In the genomic region with DNA sequence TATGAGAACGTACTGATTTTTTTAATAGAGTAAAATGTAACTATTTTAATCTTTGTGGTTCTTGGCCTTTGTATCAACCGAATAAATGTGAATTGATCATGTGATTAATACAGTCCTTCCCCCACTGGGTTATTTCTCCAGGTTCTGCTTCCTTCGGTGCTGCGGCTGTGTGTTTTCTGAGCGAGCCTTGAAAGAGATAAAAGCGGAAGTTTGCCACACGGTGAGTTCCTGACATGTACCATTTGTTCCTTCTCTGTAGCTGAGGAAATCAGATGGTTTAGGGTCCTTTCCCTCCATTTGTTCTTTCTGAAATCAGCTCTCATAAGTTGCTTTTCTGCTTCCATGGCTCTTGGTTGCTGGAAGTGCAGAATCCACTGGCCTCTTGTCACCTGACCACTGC, we compare ENCODE assay signal across 17 cellular contexts. TPM values are rescaled to one million over a fixed set of nuclear protein-coding genes. Genes with fewer than 3 reads are reported as not detected.
A peak's percentile ranks its signal among the peaks of the same experiment; 100 is the strongest.
DNase-seq lines count a peak whose midpoint lies in the region; ATAC-seq and TF ChIP-seq lines count a peak whose summit lies in the region.
"Had no signal": no experiment of that assay in that cellular context is flagged by ENCODE, and none has a peak within 500 bp of the region (broad histone marks: within the 10 kb centered on the region; RNA-seq: fewer than 3 reads in every experiment).

No MANE protein-coding gene starts in this region.

- intact Hi-C loops in CD4-positive, alpha-beta memory T cell (cut with micrococcal nuclease) = no loop called here
- intact Hi-C loops in posterior vena cava (cut with DNase I) = loop anchor here in 1 of 2 donors (5.0 kb wide), 1 partner anchor 602 kb away; no protein-coding TSS in a partner anchor

- no peaks in the 10 kb centered on the region for H3K27me3 Mint-ChIP-seq in CD4-positive, alpha-beta memory T cell
- H3K27me3 Mint-ChIP-seq in T-cell = no peaks in the 10 kb centered on the region

- no peaks in the 10 kb centered on the region for H3K9me3 ChIP-seq in CD4-positive, alpha-beta memory T cell (ENCODE audit: control insufficient read depth in 1 of 2, low read length in 2 of 2)
- H3K9me3 ChIP-seq in gastroesophageal sphincter = no peaks in the 10 kb centered on the region
- H3K9me3 ChIP-seq: gastrocnemius medialis had no signal

- peak overlapping the region in 1 of 2 donors; percentile 6 for H3K4me3 ChIP-seq in CD4-positive, alpha-beta memory T cell (ENCODE audit: low read length in 2 of 2)
- no peak overlapping the region for H3K4me3 ChIP-seq in gastroesophageal sphincter
- H3K4me3 ChIP-seq: gastrocnemius medialis had no signal

- H3K4me1 Mint-ChIP-seq in CD4-positive, alpha-beta memory T cell = peaks cover 22 to 46% (median 33%) of the 10 kb centered on the region in 4 donors
- H3K4me1 Mint-ChIP-seq in T-cell = peaks cover 41 to 60% (median 46%) of the 10 kb centered on the region in 3 donors
- H3K4me1 Mint-ChIP-seq: endodermal cell had no signal

- peaks cover 48% of the 10 kb centered on the region for H3K36me3 ChIP-seq in CD4-positive, alpha-beta memory T cell (ENCODE audit: insufficient read depth, low read length)
- H3K36me3 ChIP-seq in gastroesophageal sphincter = peaks cover 0 to 99% of the 10 kb centered on the region in 2 donors

- WGBS in gastroesophageal sphincter (ENCODE audit: low coverage in 1 of 2), 2 donors = 57 to 62% methylated on average over 2 to 7 of the region's 7 CpGs

- TF ChIP-seq EP300 in gastroesophageal sphincter (IDR thresholded peaks at IDR 0.05) = no peak

- peak overlapping the region; percentile 32 to 78 (median 69) for H3K4me3 Mint-ChIP-seq in CD4-positive, alpha-beta memory T cell
- H3K4me3 Mint-ChIP-seq in T-cell = peak overlapping the region; percentile 63 to 78 (median 67)
- H3K4me3 Mint-ChIP-seq: endodermal cell had no signal

- TF ChIP-seq CTCF in gastroesophageal sphincter (IDR thresholded peaks at IDR 0.05) = no peak

- H3K27ac ChIP-seq in CD4-positive, alpha-beta memory T cell (ENCODE audit: low read depth, low read length) = peak overlapping the region; percentile 10
- no peak overlapping the region for H3K27ac ChIP-seq in gastroesophageal sphincter
- H3K27ac ChIP-seq: gastrocnemius medialis had no signal

- no peak for TF ChIP-seq POLR2A in gastroesophageal sphincter (IDR thresholded peaks at IDR 0.05)

- no peaks in the 10 kb centered on the region for H3K27me3 ChIP-seq in CD4-positive, alpha-beta memory T cell (ENCODE audit: insufficient read depth, low read length)
- H3K27me3 ChIP-seq in gastroesophageal sphincter = no peaks in the 10 kb centered on the region
- H3K27me3 ChIP-seq: gastrocnemius medialis had no signal

- H3K36me3 Mint-ChIP-seq in CD4-positive, alpha-beta memory T cell = peaks cover 71 to 89% of the 10 kb centered on the region in 2 donors
- peaks cover 75% of the 10 kb centered on the region for H3K36me3 Mint-ChIP-seq in T-cell

- H3K4me1 ChIP-seq in CD4-positive, alpha-beta memory T cell (ENCODE audit: insufficient read depth, low read length) = peaks cover 17% of the 10 kb centered on the region
- H3K4me1 ChIP-seq in gastroesophageal sphincter = no peaks in the 10 kb centered on the region
- H3K4me1 ChIP-seq: gastrocnemius medialis had no signal

- ATAC-seq in T-cell (replicated peaks in 1 of 4) (peak in 3 of 4 experiments; percentile 66 to 84 (median 69)), gastroesophageal sphincter (no peak)
- ATAC-seq: activated CD4-positive, CD25-positive, alpha-beta regulatory T cell treated with anti-CD3 and anti-CD28 coated beads, Interleukin-2, amount 50 U/mL, for 24 hours; gastrocnemius medialis had no signal

- DNase-seq in AML-193 (lab: John Stamatoyannopoulos, UW) = peak; percentile 26 to 45
- peak in 2 of 5 donors; percentile 9 to 10 for DNase-seq in CD4-positive, alpha-beta memory T cell
- peak in 15 of 34 experiments; percentile 5 to 44 (median 14) for DNase-seq in T-cell
- peak; percentile 9 for DNase-seq in germinal center (ENCODE audit: low spot score)
- no peak for DNase-seq in NCI-H187 treated with DMSO at 0.1 percent for 48 hours (lab: John Stamatoyannopoulos, UW)
- DNase-seq in posterior vena cava (ENCODE audit: low spot score) = no peak
- no peak for DNase-seq in NCI-H1048 (lab: John Stamatoyannopoulos, UW)
- DNase-seq: activated effector memory CD4-positive, alpha-beta T cell treated with anti-CD3 and anti-CD28 coated beads, Interleukin-2, amount 50 U/mL, for 16 hours; DND-41; endodermal cell; gastrocnemius medialis; MM.1S had no signal

- CTCF ChIA-PET in CD4-positive, alpha-beta memory T cell (lab: Charles Lee; ENCODE audit: partially characterized antibody) = interaction anchor here (1.3 kb wide), 1 partner anchor 19 kb away, joined by 3 read pairs; no protein-coding TSS in a partner anchor
- CTCF ChIA-PET in T-cell (lab: Charles Lee) = interaction anchor here in 1 of 2 donors (0.9 kb wide), 1 partner anchor 50 kb away, joined by 3 read pairs; no protein-coding TSS in a partner anchor

- POLR2A ChIA-PET in CD4-positive, alpha-beta memory T cell (lab: Charles Lee; ENCODE audit: partially characterized antibody) = interaction anchor here (1.5 kb wide), 1 partner anchor 72 kb away, joined by 4 read pairs; the partner anchor contains the start of gene CASS4
- POLR2A ChIA-PET in T-cell (lab: Charles Lee) = no interaction called here

- H3K9me3 Mint-ChIP-seq in CD4-positive, alpha-beta memory T cell = peaks cover 0 to 4% (median 0%) of the 10 kb centered on the region in 8 donors
- H3K9me3 Mint-ChIP-seq in T-cell = no peaks in the 10 kb centered on the region
- H3K9me3 Mint-ChIP-seq: endodermal cell had no signal

- peak overlapping the region; percentile 77 to 87 (median 85) for H3K27ac Mint-ChIP-seq in CD4-positive, alpha-beta memory T cell
- H3K27ac Mint-ChIP-seq in T-cell = peak overlapping the region; percentile 85 to 92
- H3K27ac Mint-ChIP-seq: endodermal cell had no signal

RNA-seq across cellular contexts. Expression of gene RTF2, which starts 15.5 kb away (rescaled TPM):
- 10 to 100 TPM; 66.0 to 67.0 TPM for total RNA-seq in CD4-positive, alpha-beta memory T cell
- polyA plus RNA-seq in CD4-positive, alpha-beta memory T cell = 100 to 1,000 TPM; 123 to 129 TPM
- total RNA-seq in T-cell (10 to 100 TPM; 55.8 to 69.7 (median 64.8) TPM), posterior vena cava (10 to 100 TPM; 68.2 to 68.7 TPM), gastroesophageal sphincter (10 to 100 TPM; 83.7 to 96.1 (median 90.3) TPM)

RNA-seq across cellular contexts. Expression of gene FAM209A, which starts 40.6 kb away (rescaled TPM):
- total RNA-seq in CD4-positive, alpha-beta memory T cell = 1 to 10 TPM; 4.2 to 5.4 TPM
- 1 to 10 TPM in 1 of 2 donors, under 1 TPM in 1; 0.30 to 1.0 TPM for polyA plus RNA-seq in CD4-positive, alpha-beta memory T cell
- total RNA-seq in T-cell = 1 to 10 TPM; 3.7 to 5.6 (median 4.7) TPM
- under 1 TPM in 1 of 2 donors, not detected in 1; 0.43 TPM for total RNA-seq in posterior vena cava
- under 1 TPM in 1 of 4 donors, not detected in 3; 0.66 TPM for total RNA-seq in gastroesophageal sphincter
- total RNA-seq: bronchial epithelial cell, endodermal cell, gastrocnemius medialis, HT1080 had no signal

RNA-seq across cellular contexts. Expression of gene FAM209B, which starts 49.1 kb away (rescaled TPM):
- total RNA-seq in CD4-positive, alpha-beta memory T cell = 1 to 10 TPM; 2.2 TPM
- under 1 TPM; 0.32 to 0.58 TPM for polyA plus RNA-seq in CD4-positive, alpha-beta memory T cell
- total RNA-seq in T-cell = 1 to 10 TPM; 1.8 to 3.3 (median 2.9) TPM
- under 1 TPM; 0.38 to 0.65 TPM for total RNA-seq in posterior vena cava
- total RNA-seq in gastroesophageal sphincter = 1 to 10 TPM in 1 of 4 donors, not detected in 3; 4.3 TPM
- total RNA-seq: gastrocnemius medialis, HT1080, OCI-LY7 had no signal

Comparison
In these comparisons a context has a peak if more than half of its experiments do, and no peak if none do; other contexts are left out.
1. DNase-seq: peak in AML-193 (2 of 2) and germinal center (single experiment); none in NCI-H187 treated with DMSO at 0.1 percent for 48 hours (single experiment), posterior vena cava (single experiment) and NCI-H1048 (single experiment).